Comparison of ENCODE assay signal across 9 cellular contexts in the genomic region with DNA sequence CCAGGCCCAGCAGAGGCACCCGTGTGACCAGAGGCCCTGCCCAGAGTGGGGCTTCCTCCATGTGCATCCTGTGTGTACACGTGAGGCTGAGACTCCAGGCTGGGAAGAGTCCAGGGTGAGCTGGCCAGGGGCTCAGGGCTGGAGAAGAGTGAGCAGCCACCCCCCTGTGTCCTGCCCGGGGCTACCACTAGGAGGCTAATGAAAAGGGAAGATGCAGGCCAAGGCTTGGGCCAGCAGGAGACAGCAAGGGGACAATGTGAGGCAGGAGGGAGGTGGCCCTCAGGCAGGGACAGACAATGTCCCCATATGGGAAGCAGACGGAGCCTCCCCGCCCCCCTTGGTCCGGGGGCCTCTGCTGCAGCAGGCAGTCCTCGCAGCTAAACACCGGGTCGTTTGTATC.
DNase-seq lines count a peak whose midpoint lies in the region; ATAC-seq and TF ChIP-seq lines count a peak whose summit lies in the region.
"Had no signal": no experiment of that assay in that cellular context is flagged by ENCODE, and none has a peak within 500 bp of the region (broad histone marks: within the 10 kb centered on the region; RNA-seq: fewer than 3 reads in every experiment).

No MANE protein-coding gene starts in this region.

- no peaks in the 10 kb centered on the region for H3K36me3 Mint-ChIP-seq in Caco-2 (ENCODE audit: insufficient read depth, unreplicated experiment)

- ATAC-seq in HCT116, result peak; percentile 99
- ATAC-seq in left lobe of liver, result peak; percentile 77
- ATAC-seq in HG02759 (IDR thresholded peaks at IDR 0.05; ENCODE audit: unreplicated experiment), result no peak
- ATAC-seq in GM21381 (IDR thresholded peaks at IDR 0.05; ENCODE audit: unreplicated experiment), result no peak
- no peak for ATAC-seq in GM18519 (IDR thresholded peaks at IDR 0.05; ENCODE audit: low FRiP score, unreplicated experiment)

- no TSS peak for BruUV-seq in Caco-2 (replicated peaks; lab: Mats Ljungman, UMichigan)
- no TSS peak for BruUV-seq in HCT116 (replicated peaks; lab: Mats Ljungman, UMichigan)

- intact Hi-C loops in Caco-2 (cut with micrococcal nuclease; ENCODE audit: unreplicated experiment), result no loop called here
- intact Hi-C loops in HCT116 (cut with micrococcal nuclease), result loop anchor here (5.0 kb wide), 1 partner anchor 105 kb away; no protein-coding TSS in a partner anchor

- H3K9me3 ChIP-seq in Caco-2 (no peaks in the 10 kb centered on the region), HCT116 (ENCODE audit: control insufficient read depth in 1 of 2, insufficient read depth in 1 of 2, low read depth in 1 of 2, low read length in 2 of 2) (no peaks in the 10 kb centered on the region)
- H3K9me3 ChIP-seq in effector memory CD4-positive, alpha-beta T cell (ENCODE audit: control insufficient read depth, low read length), result no peaks in the 10 kb centered on the region

- POLR2A ChIA-PET in Caco-2 (lab: Charles Lee), result no interaction called here
- POLR2A ChIA-PET in HCT116 (lab: Charles Lee), result interaction anchor here (1.0 kb wide), 1 partner anchor 68 kb away, joined by 3 read pairs; no protein-coding TSS in a partner anchor

- H3K27me3 Mint-ChIP-seq in Caco-2 (ENCODE audit: insufficient read depth, unreplicated experiment), result peaks cover 6% of the 10 kb centered on the region

- H2AFZ ChIP-seq in HCT116 (ENCODE audit: low read depth, low read length, poor library complexity, severe bottlenecking), result peak overlapping the region; percentile 24

- TF ChIP-seq CTCF in Caco-2 (IDR thresholded peaks at IDR 0.05; ENCODE audit: insufficient read depth in 1 of 2, low read depth in 1 of 2, low read length in 1 of 2, severe bottlenecking in 1 of 2, unreplicated experiment in 1 of 2), result peak; percentile 43 to 81
- TF ChIP-seq CTCF in HCT116 (IDR thresholded peaks at IDR 0.05 in 2 of 3, conservative IDR thresholded peaks at IDR 0.05 in 1 of 3; ENCODE audit: borderline replicate concordance in 1 of 3, insufficient read depth in 1 of 3, low read depth in 2 of 3, low read length in 2 of 3), result peak; percentile 89 to 98 (median 98)

- CTCF ChIA-PET in Caco-2 (lab: Charles Lee) (interaction anchor here (0.6 to 1.1 kb wide), 5 partner anchors 38 to 1307 kb away, joined by 3 to 7 read pairs (median 4); no protein-coding TSS in a partner anchor), HCT116 (lab: Charles Lee) (interaction anchor here (1.0 to 3.1 kb wide), 7 partner anchors 9 to 241 kb away, joined by 3 to 15 read pairs (median 7); no protein-coding TSS in a partner anchor)

- H3K4me2 ChIP-seq in HCT116 (ENCODE audit: low read length), result no peak overlapping the region

- TF ChIP-seq RAD21 in HCT116 (IDR thresholded peaks at IDR 0.05; ENCODE audit: low read depth), result peak; percentile 74

- RAD21 ChIA-PET in HCT116 (lab: Charles Lee; ENCODE audit: low non-redundant PET in 1 of 2, low total read pairs in 2 of 2, uncharacterized antibody in 2 of 2, unreplicated experiment in 2 of 2), result interaction anchor here in 1 of 2 experiments (1.2 kb wide), 1 partner anchor 68 kb away, joined by 3 read pairs; no protein-coding TSS in a partner anchor

- no peak for TF ChIP-seq POLR2A in HCT116 (IDR thresholded peaks at IDR 0.05; ENCODE audit: borderline replicate concordance, extremely low read depth, insufficient read depth, insufficient read length)

- no peak overlapping the region for H3K9ac ChIP-seq in HCT116 (ENCODE audit: low read length)

- H3K4me1 Mint-ChIP-seq in Caco-2 (ENCODE audit: low read depth, unreplicated experiment), result no peaks in the 10 kb centered on the region

- no peaks in the 10 kb centered on the region for H3K9me2 ChIP-seq in HCT116 (ENCODE audit: insufficient read depth)

- DNase-seq in Caco-2, result peak; percentile 51 to 57
- DNase-seq in HCT116 (ENCODE audit: low read depth, low spot score), result peak; percentile 56
- DNase-seq in UCSD-AML1 (lab: John Stamatoyannopoulos, UW; ENCODE audit: unreplicated experiment), result peak; percentile 36
- no peak for DNase-seq in left lobe of liver (ENCODE audit: low spot score)
- DNase-seq in effector memory CD4-positive, alpha-beta T cell, result no peak
- DNase-seq: NCI-H510A had no signal

- no peaks in the 10 kb centered on the region for H3K9me3 Mint-ChIP-seq in Caco-2 (ENCODE audit: unreplicated experiment)

- H3K27me3 ChIP-seq in Caco-2 (replicated peaks; ENCODE audit: control insufficient read depth, insufficient read depth, low read length) (no peaks in the 10 kb centered on the region; the same call in 1 of the 2 replicates), HCT116 (ENCODE audit: insufficient read depth, low read length) (no peaks in the 10 kb centered on the region)
- H3K27me3 ChIP-seq in effector memory CD4-positive, alpha-beta T cell (replicated peaks; ENCODE audit: control insufficient read depth, insufficient read depth, low read length, poor library complexity, severe bottlenecking), result peaks cover 3% of the 10 kb centered on the region

- H3K4me1 ChIP-seq in Caco-2, result no peaks in the 10 kb centered on the region
- peaks cover 0 to 10% of the 10 kb centered on the region in 2 experiments; a peak in 2 of 4 replicates for H3K4me1 ChIP-seq in HCT116 (ENCODE audit: control insufficient read depth in 1 of 2, insufficient read depth in 2 of 2, low read length in 2 of 2)
- no peaks in the 10 kb centered on the region for H3K4me1 ChIP-seq in effector memory CD4-positive, alpha-beta T cell (ENCODE audit: control insufficient read depth, insufficient read depth, low read length, poor library complexity, severe bottlenecking)

- no peak overlapping the region for H3K4me3 Mint-ChIP-seq in Caco-2 (ENCODE audit: unreplicated experiment)

- H3K36me3 ChIP-seq in Caco-2 (ENCODE audit: control insufficient read depth, insufficient read depth, low read length) (no peaks in the 10 kb centered on the region), HCT116 (ENCODE audit: control insufficient read depth in 1 of 2, insufficient read depth in 2 of 2, low read length in 2 of 2) (no peaks in the 10 kb centered on the region)
- H3K36me3 ChIP-seq in effector memory CD4-positive, alpha-beta T cell (ENCODE audit: control insufficient read depth, insufficient read depth, low read length), result no peaks in the 10 kb centered on the region

- H3K27ac ChIP-seq in HCT116 (ENCODE audit: low read depth, low read length), result no peak overlapping the region
- no peak overlapping the region for H3K27ac ChIP-seq in effector memory CD4-positive, alpha-beta T cell (ENCODE audit: insufficient read depth, low read length, poor library complexity, severe bottlenecking)

- H3K4me3 ChIP-seq in Caco-2 (ENCODE audit: low read depth, low read length) (no peak overlapping the region), HCT116 (replicated peaks in 1 of 2; ENCODE audit: low read depth in 1 of 2, low read length in 2 of 2) (no peak overlapping the region)
- H3K4me3 ChIP-seq in effector memory CD4-positive, alpha-beta T cell (ENCODE audit: insufficient read depth, low read depth, low read length, poor library complexity, severe bottlenecking), result no peak overlapping the region

- no peak overlapping the region for H3K27ac Mint-ChIP-seq in Caco-2 (ENCODE audit: unreplicated experiment)

- H3K79me2 ChIP-seq in HCT116 (ENCODE audit: insufficient read depth, low read length), result no peaks in the 10 kb centered on the region

- H4K20me1 ChIP-seq in HCT116 (ENCODE audit: insufficient read depth), result no peaks in the 10 kb centered on the region

TF ChIP-seq in HCT116, 20 proteins besides CTCF, POLR2A, EP300 and RAD21 (continues in another document):
- TF ChIP-seq SIN3A (IDR thresholded peaks at IDR 0.05; ENCODE audit: low read depth), result no peak
- TF ChIP-seq CEBPB (IDR thresholded peaks at IDR 0.05; ENCODE audit: low read depth), result no peak
- TF ChIP-seq EGR1 (IDR thresholded peaks at IDR 0.05; ENCODE audit: low read depth), result no peak
- TF ChIP-seq YY1 (IDR thresholded peaks at IDR 0.05; ENCODE audit: extremely low read depth, insufficient replicate concordance, low read depth, low read length), result no peak
- TF ChIP-seq ZNF274 (IDR thresholded peaks at IDR 0.05; ENCODE audit: low read depth, low read length), result no peak
- TF ChIP-seq POLR2AphosphoS5 (IDR thresholded peaks at IDR 0.05; ENCODE audit: low read depth, low read length), result no peak
- no peak for TF ChIP-seq FOSL1 (IDR thresholded peaks at IDR 0.05; ENCODE audit: low read depth)
- no peak for TF ChIP-seq ZFX (IDR thresholded peaks at IDR 0.05)
- TF ChIP-seq JUND (IDR thresholded peaks at IDR 0.05), result no peak
- no peak for TF ChIP-seq CBX3 (IDR thresholded peaks at IDR 0.05; ENCODE audit: low read depth)
- TF ChIP-seq EZH2 (IDR thresholded peaks at IDR 0.05), result no peak
- TF ChIP-seq ELF1 (IDR thresholded peaks at IDR 0.05; ENCODE audit: borderline replicate concordance, low read depth), result no peak
- TF ChIP-seq EZH2phosphoT487 (IDR thresholded peaks at IDR 0.05; ENCODE audit: borderline replicate concordance), result no peak
- TF ChIP-seq, protein P1, sequence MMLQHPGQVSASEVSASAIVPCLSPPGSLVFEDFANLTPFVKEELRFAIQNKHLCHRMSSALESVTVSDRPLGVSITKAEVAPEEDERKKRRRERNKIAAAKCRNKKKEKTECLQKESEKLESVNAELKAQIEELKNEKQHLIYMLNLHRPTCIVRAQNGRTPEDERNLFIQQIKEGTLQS (IDR thresholded peaks at IDR 0.05), result no peak
- TF ChIP-seq, protein P2, sequence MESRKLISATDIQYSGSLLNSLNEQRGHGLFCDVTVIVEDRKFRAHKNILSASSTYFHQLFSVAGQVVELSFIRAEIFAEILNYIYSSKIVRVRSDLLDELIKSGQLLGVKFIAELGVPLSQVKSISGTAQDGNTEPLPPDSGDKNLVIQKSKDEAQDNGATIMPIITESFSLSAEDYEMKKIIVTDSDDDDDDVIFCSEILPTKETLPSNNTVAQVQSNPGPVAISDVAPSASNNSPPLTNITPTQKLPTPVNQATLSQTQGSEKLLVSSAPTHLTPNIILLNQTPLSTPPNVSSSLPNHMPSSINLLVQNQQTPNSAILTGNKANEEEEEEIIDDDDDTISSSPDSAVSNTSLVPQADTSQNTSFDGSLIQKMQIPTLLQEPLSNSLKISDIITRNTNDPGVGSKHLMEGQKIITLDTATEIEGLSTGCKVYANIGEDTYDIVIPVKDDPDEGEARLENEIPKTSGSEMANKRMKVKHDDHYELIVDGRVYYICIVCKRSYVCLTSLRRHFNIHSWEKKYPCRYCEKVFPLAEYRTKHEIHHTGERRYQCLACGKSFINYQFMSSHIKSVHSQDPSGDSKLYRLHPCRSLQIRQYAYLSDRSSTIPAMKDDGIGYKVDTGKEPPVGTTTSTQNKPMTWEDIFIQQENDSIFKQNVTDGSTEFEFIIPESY (IDR thresholded peaks at IDR 0.05; ENCODE audit: extremely low read depth, insufficient replicate concordance, low read length), result no peak
- no peak for TF ChIP-seq SRF (IDR thresholded peaks at IDR 0.05; ENCODE audit: low read depth)

Comparison
In these comparisons a context has a peak if more than half of its experiments do, and no peak if none do; other contexts are left out.
1. DNase-seq: peak in Caco-2 (2 of 2), HCT116 (single experiment) and UCSD-AML1 (single experiment); none in left lobe of liver (single experiment) and effector memory CD4-positive, alpha-beta T cell (0 of 3).
2. ATAC-seq: peak in HCT116 (single experiment) and left lobe of liver (single experiment); none in HG02759 (single experiment), GM21381 (single experiment) and GM18519 (single experiment).